In genomic region chr6:25717856-25718740, GRCh38 we compare ENCODE assay signal across 9 cellular contexts. TPM values are rescaled to one million over a fixed set of nuclear protein-coding genes. Genes with fewer than 3 reads are reported as not detected.
A peak's percentile ranks its signal among the peaks of the same experiment; 100 is the strongest.
DNase-seq lines count a peak whose midpoint lies in the region; ATAC-seq and TF ChIP-seq lines count a peak whose summit lies in the region.
"Had no signal": no experiment of that assay in that cellular context is flagged by ENCODE, and none has a peak within 500 bp of the region (broad histone marks: within the 10 kb centered on the region; RNA-seq: fewer than 3 reads in every experiment).

No MANE protein-coding gene starts in this region.

- no peak overlapping the region for H3K9ac ChIP-seq in adipocyte (ENCODE audit: low read length)

- peaks cover 7% of the 10 kb centered on the region for H3K27me3 Mint-ChIP-seq in activated T-cell treated with anti-CD3 and anti-CD28 coated beads, Interleukin-2, amount 50 U/mL, for 24 hours

- ATAC-seq in left colon: peak; percentile 40
- ATAC-seq in gastrocnemius medialis: no peak

- DNase-seq in NCI-H1092 treated with DMSO at 0.1 percent for 48 hours (lab: John Stamatoyannopoulos, UW) (peak; percentile 55), NCI-H1092 (lab: John Stamatoyannopoulos, UW) (no peak), NCI-H1694 (lab: John Stamatoyannopoulos, UW) (peak; percentile 76), adipocyte (ENCODE audit: low read depth) (peak; percentile 81), left colon (no peak), gastrocnemius medialis (no peak)
- no peak for DNase-seq in activated T-cell treated with anti-CD3 and anti-CD28 coated beads, Interleukin-2, amount 50 U/mL, for 24 hours
- no peak for DNase-seq in activated T-cell treated with anti-CD3 and anti-CD28 coated beads, Interleukin-2, amount 50 U/mL, for 1 hour

- no peak for TF ChIP-seq POLR2A in gastrocnemius medialis (IDR thresholded peaks at IDR 0.05)

- H3K27ac Mint-ChIP-seq in activated T-cell treated with anti-CD3 and anti-CD28 coated beads, Interleukin-2, amount 50 U/mL, for 24 hours: no peak overlapping the region

- H3K36me3 ChIP-seq in adipocyte (ENCODE audit: control insufficient read depth, insufficient read depth, low read length, severe bottlenecking): no peaks in the 10 kb centered on the region
- H3K36me3 ChIP-seq in gastrocnemius medialis: no peaks in the 10 kb centered on the region

- peaks cover 16% of the 10 kb centered on the region for H3K4me1 ChIP-seq in adipocyte (ENCODE audit: control insufficient read depth, insufficient read depth, low read length)
- no peaks in the 10 kb centered on the region for H3K4me1 ChIP-seq in gastrocnemius medialis

- no peaks in the 10 kb centered on the region for H3K9me3 ChIP-seq in adipocyte (ENCODE audit: control insufficient read depth, low read length)
- H3K9me3 ChIP-seq in gastrocnemius medialis: no peaks in the 10 kb centered on the region

- H3K36me3 Mint-ChIP-seq in activated T-cell treated with anti-CD3 and anti-CD28 coated beads, Interleukin-2, amount 50 U/mL, for 24 hours (ENCODE audit: low read depth): no peaks in the 10 kb centered on the region

- peaks cover 4% of the 10 kb centered on the region for H3K4me1 Mint-ChIP-seq in activated T-cell treated with anti-CD3 and anti-CD28 coated beads, Interleukin-2, amount 50 U/mL, for 24 hours (ENCODE audit: low read depth)

- no peaks in the 10 kb centered on the region for H3K27me3 ChIP-seq in adipocyte (replicated peaks; ENCODE audit: control insufficient read depth, insufficient read depth, low read length)
- H3K27me3 ChIP-seq in gastrocnemius medialis: no peaks in the 10 kb centered on the region

- no peak overlapping the region for H3K4me3 Mint-ChIP-seq in activated T-cell treated with anti-CD3 and anti-CD28 coated beads, Interleukin-2, amount 50 U/mL, for 24 hours

- in situ Hi-C loops in gastrocnemius medialis (cut with MboI; ENCODE audit: low sequenced_read_pairs in 4 of 4): no loop called here

- H3K27ac ChIP-seq in gastrocnemius medialis: no peak overlapping the region

- no peak for TF ChIP-seq CTCF in gastrocnemius medialis (IDR thresholded peaks at IDR 0.05 in 4 of 5, conservative IDR thresholded peaks at IDR 0.05 in 1 of 5)

- H3K4me3 ChIP-seq in adipocyte (ENCODE audit: low read length) (no peak overlapping the region), gastrocnemius medialis (no peak overlapping the region)

- no peaks in the 10 kb centered on the region for H3K9me3 Mint-ChIP-seq in activated T-cell treated with anti-CD3 and anti-CD28 coated beads, Interleukin-2, amount 50 U/mL, for 24 hours

- intact Hi-C loops in left colon (cut with DNase I, micrococcal nuclease) (no loop called here), gastrocnemius medialis (cut with DNase I; ENCODE audit: low total_unique reads) (no loop called here)

RNA-seq across cellular contexts. Expression of gene SLC17A4, which starts 36.4 kb away (rescaled TPM):
- total RNA-seq in left colon (10 to 100 TPM; 24.8 to 63.3 TPM), gastrocnemius medialis (under 1 TPM in 1 of 4 donors, not detected in 3; 0.12 TPM)
- total RNA-seq: activated CD8-positive, alpha-beta memory T cell treated with anti-CD3 and anti-CD28 coated beads for 36 hours had no signal

Comparison
In these comparisons a context has a peak if more than half of its experiments do, and no peak if none do; other contexts are left out.
1. DNase-seq: peak in NCI-H1092 treated with DMSO at 0.1 percent for 48 hours (single experiment), NCI-H1694 (single experiment) and adipocyte (single experiment); none in NCI-H1092 (single experiment), left colon (0 of 2), gastrocnemius medialis (0 of 2), activated T-cell treated with anti-CD3 and anti-CD28 coated beads, Interleukin-2, amount 50 U/mL, for 24 hours (single experiment) and activated T-cell treated with anti-CD3 and anti-CD28 coated beads, Interleukin-2, amount 50 U/mL, for 1 hour (single experiment).
2. RNA of gene SLC17A4, which starts 36.4 kb away (total RNA-seq): 24.8 to 63.3 TPM in left colon; 0.12 TPM in gastrocnemius medialis; every median in the first group is over 10 times any median in the second.